Comparison of ENCODE assay signal across 10 cellular contexts in the genomic region with DNA sequence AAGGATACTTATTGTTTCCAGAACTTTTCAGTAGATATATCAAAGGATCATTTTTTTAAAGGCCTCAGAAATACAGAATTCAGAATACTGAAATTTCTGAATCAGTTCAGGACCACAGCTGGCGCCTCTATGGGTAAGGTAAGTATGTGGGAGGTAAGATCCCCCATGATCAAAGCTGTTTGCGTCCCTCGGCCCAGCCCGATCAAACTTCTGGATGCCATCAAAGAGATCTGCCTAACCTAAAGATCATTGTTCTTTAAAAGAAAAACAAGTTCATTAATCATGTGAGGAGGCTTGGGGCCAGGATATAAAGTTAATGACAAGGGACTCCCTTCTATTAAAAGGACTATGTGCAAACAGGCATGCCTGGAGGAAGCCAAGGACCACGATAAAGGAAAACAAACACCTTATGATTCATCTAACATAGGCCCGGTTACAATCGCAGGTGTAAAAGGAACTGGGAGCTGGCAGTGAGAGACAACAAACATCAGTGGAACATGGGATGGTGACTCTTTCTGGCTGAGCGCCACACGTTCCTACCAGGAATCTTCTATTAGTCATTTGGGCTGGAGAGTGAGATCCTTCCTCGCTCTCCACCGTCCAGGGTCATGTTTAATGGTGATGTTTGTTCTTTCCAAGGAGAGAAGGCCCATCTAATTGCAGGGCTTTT. TPM values are rescaled to one million over a fixed set of nuclear protein-coding genes. Genes with fewer than 3 reads are reported as not detected.
DNase-seq lines count a peak whose midpoint lies in the region; ATAC-seq and TF ChIP-seq lines count a peak whose summit lies in the region.
"Had no signal": no experiment of that assay in that cellular context is flagged by ENCODE, and none has a peak within 500 bp of the region (broad histone marks: within the 10 kb centered on the region; RNA-seq: fewer than 3 reads in every experiment).

No MANE protein-coding gene starts in this region.

- H3K4me3 ChIP-seq in IMR-90 (ENCODE audit: insufficient read depth, low read depth, low read length) (no peak overlapping the region), breast epithelium (no peak overlapping the region), lower leg skin (ENCODE audit: low read depth, poor library complexity, severe bottlenecking) (no peak overlapping the region), thyroid gland (replicated peaks in 1 of 3) (no peak overlapping the region)

- H3K9me3 ChIP-seq in IMR-90 (ENCODE audit: control insufficient read depth, insufficient read depth, low read length) (no peaks in the 10 kb centered on the region), breast epithelium (no peaks in the 10 kb centered on the region), thyroid gland (no peaks in the 10 kb centered on the region)

- TF ChIP-seq CTCF in IMR-90 (conservative IDR thresholded peaks at IDR 0.05; ENCODE audit: low read depth, low read length), result no peak
- no peak for TF ChIP-seq CTCF in breast epithelium (IDR thresholded peaks at IDR 0.05)
- TF ChIP-seq CTCF in lower leg skin (IDR thresholded peaks at IDR 0.05), result no peak
- no peak for TF ChIP-seq CTCF in thyroid gland (IDR thresholded peaks at IDR 0.05)

- H3K79me1 ChIP-seq in IMR-90 (ENCODE audit: low read depth in 1 of 2, low read length in 2 of 2), result peaks cover 0 to 4% of the 10 kb centered on the region in 2 experiments; a peak in 1 of 4 replicates

- H3K9ac ChIP-seq in IMR-90 (ENCODE audit: low read depth, low read length), result no peak overlapping the region
- H3K9ac ChIP-seq: parathyroid adenoma had no signal

- no peak overlapping the region for H3K4me2 ChIP-seq in IMR-90 (ENCODE audit: low read depth, low read length)

- H2BK5ac ChIP-seq in IMR-90 (ENCODE audit: low read depth, low read length, poor library complexity, severe bottlenecking), result no peak overlapping the region

- dilution Hi-C loops in IMR-90 (cut with HindIII; ENCODE audit: low sequenced_read_pairs, unreplicated experiment), result no loop called here

- TF ChIP-seq POLR2A in IMR-90 (IDR thresholded peaks at IDR 0.05; ENCODE audit: low read depth, low read length) (no peak), breast epithelium (IDR thresholded peaks at IDR 0.05) (no peak), lower leg skin (IDR thresholded peaks at IDR 0.05) (no peak), thyroid gland (IDR thresholded peaks at IDR 0.05) (no peak)

- no peak overlapping the region for H4K5ac ChIP-seq in IMR-90 (ENCODE audit: low read depth, low read length)

- no peak overlapping the region for H3K18ac ChIP-seq in IMR-90 (ENCODE audit: low read depth, low read length)

- in situ Hi-C loops in IMR-90 (cut with MboI; ENCODE audit: low sequenced_read_pairs), result loop anchor here (25.0 kb wide), 1 partner anchor 372 kb away; no protein-coding TSS in a partner anchor

- no peak overlapping the region for H2AK5ac ChIP-seq in IMR-90 (ENCODE audit: low read depth, low read length)

- no peak overlapping the region for H2BK120ac ChIP-seq in IMR-90 (ENCODE audit: low read depth, low read length)

- H4K20me1 ChIP-seq in IMR-90 (ENCODE audit: insufficient read depth, low read length), result no peaks in the 10 kb centered on the region

- no TSS peak for BruUV-seq in IMR-90 (replicated peaks; lab: Mats Ljungman, UMichigan)

- no peak overlapping the region for H3K56ac ChIP-seq in IMR-90 (ENCODE audit: extremely low read depth, insufficient read depth, low read length)

- no peak overlapping the region for H2AFZ ChIP-seq in IMR-90 (replicated peaks; ENCODE audit: low read length, poor library complexity)
- H2AFZ ChIP-seq: parathyroid adenoma had no signal

- peaks cover 9% of the 10 kb centered on the region for H3K27me3 ChIP-seq in IMR-90 (ENCODE audit: control insufficient read depth, insufficient read depth, low read length)
- no peaks in the 10 kb centered on the region for H3K27me3 ChIP-seq in breast epithelium
- H3K27me3 ChIP-seq in thyroid gland, result no peaks in the 10 kb centered on the region

- peaks cover 6% of the 10 kb centered on the region; the same call in 1 of the 2 replicates for H3K9me1 ChIP-seq in IMR-90 (ENCODE audit: insufficient read depth, low read length)

- TF ChIP-seq RAD21 in IMR-90 (IDR thresholded peaks at IDR 0.05; ENCODE audit: low read length), result no peak

- no peak overlapping the region for H4K8ac ChIP-seq in IMR-90 (ENCODE audit: low read depth in 2 of 2, low read length in 2 of 2)

- H3K36me3 ChIP-seq in IMR-90 (ENCODE audit: control insufficient read depth, insufficient read depth, low read length) (no peaks in the 10 kb centered on the region), breast epithelium (no peaks in the 10 kb centered on the region), thyroid gland (no peaks in the 10 kb centered on the region)

- H2AK9ac ChIP-seq in IMR-90 (replicated peaks; ENCODE audit: low read depth, low read length, poor library complexity), result no peak overlapping the region

- no peak overlapping the region for H3K4ac ChIP-seq in IMR-90 (ENCODE audit: low read depth, low read length)

- POLR2A ChIA-PET in IMR-90 (lab: Charles Lee; ENCODE audit: unreplicated experiment), result no interaction called here

- ATAC-seq in IMR-90 (ENCODE audit: low read depth) (no peak), GM18517 (IDR thresholded peaks at IDR 0.05; ENCODE audit: unreplicated experiment) (no peak), GM19351 (IDR thresholded peaks at IDR 0.05; ENCODE audit: unreplicated experiment) (no peak), HG02840 (IDR thresholded peaks at IDR 0.05; ENCODE audit: low FRiP score, unreplicated experiment) (no peak)

- CTCF ChIA-PET in IMR-90 (lab: Yijun Ruan, JAX), result no interaction called here

- H3K27ac ChIP-seq in IMR-90 (ENCODE audit: insufficient read depth, low read length) (no peak overlapping the region), breast epithelium (peak overlapping the region; percentile 87 to 92), thyroid gland (no peak overlapping the region)
- H3K27ac ChIP-seq: parathyroid adenoma had no signal

- WGBS in IMR-90 (ENCODE audit: extremely low coverage in 2 of 2, insufficient read length in 1 of 2), 2 experiments, result no CpG with 5 or more reads among the region's 11 CpGs
- WGBS in lower leg skin, 2 donors, result 59 to 70% methylated on average over 11 of the region's 11 CpGs
- 86 to 89% methylated on average over 11 of the region's 11 CpGs for WGBS in thyroid gland, 2 donors

- H2BK20ac ChIP-seq in IMR-90 (ENCODE audit: low read depth, low read length), result no peak overlapping the region

- no peak overlapping the region for H2BK15ac ChIP-seq in IMR-90 (ENCODE audit: low read depth, low read length)

- H4K91ac ChIP-seq in IMR-90 (ENCODE audit: insufficient read depth, low read depth, low read length), result no peak overlapping the region

- intact Hi-C loops in IMR-90 (cut with micrococcal nuclease), result no loop called here
- intact Hi-C loops in breast epithelium (cut with DNase I; ENCODE audit: low total_unique reads), result no loop called here
- intact Hi-C loops in lower leg skin (cut with DNase I; ENCODE audit: low total_unique reads), result no loop called here
- intact Hi-C loops in thyroid gland (cut with DNase I), result no loop called here

- no peak overlapping the region for H3K23ac ChIP-seq in IMR-90 (ENCODE audit: low read depth, low read length)

- H3K4me1 ChIP-seq in IMR-90 (ENCODE audit: control insufficient read depth, insufficient read depth, low read length) (no peaks in the 10 kb centered on the region; the same call in 1 of the 2 replicates), breast epithelium (no peaks in the 10 kb centered on the region), thyroid gland (peaks cover 10 to 14% of the 10 kb centered on the region in 2 donors)
- H3K4me1 ChIP-seq: parathyroid adenoma had no signal

- DNase-seq in A172 (ENCODE audit: low spot score) (peak; percentile 93), IMR-90 (peak; percentile 58), breast epithelium (ENCODE audit: low spot score in 2 of 2) (peak; percentile 80 to 87), lower leg skin (ENCODE audit: low spot score in 2 of 2) (peak; percentile 76 to 94), thyroid gland (no peak)
- DNase-seq: activated gamma-delta T cell had no signal

- no peak overlapping the region for H3K14ac ChIP-seq in IMR-90 (replicated peaks; ENCODE audit: low read depth, low read length)

TF ChIP-seq in IMR-90, 13 proteins besides CTCF, POLR2A, EP300 and RAD21:
- TF ChIP-seq MAFK (IDR thresholded peaks at IDR 0.05; ENCODE audit: low read depth, low read length) (no peak), BHLHE40 (IDR thresholded peaks at IDR 0.05; ENCODE audit: low read depth, low read length) (peak; percentile 23; the same call in 1 of the 2 replicates)

RNA-seq across cellular contexts. Expression of a gene that starts 2.8 kb away (rescaled TPM):
- total RNA-seq in A172 (2014; rRNA removed; shearing (Covaris generic)), result 46.6 and 51.7 TPM in 2 replicates
- total RNA-seq in IMR-90 (2012; rRNA removed) (17.0 and 18.1 TPM in 2 replicates), breast epithelium (10 to 100 TPM; 26.9 to 94.4 (median 67.5) TPM), lower leg skin (10 to 100 TPM; 12.2 to 44.7 (median 27.2) TPM), thyroid gland (10 to 100 TPM; 59.0 to 89.1 (median 68.1) TPM)
- 29.2 and 35.5 TPM in 2 replicates for polyA plus RNA-seq in IMR-90 (2012; rRNA removed)
- polyA plus RNA-seq in IMR-90 (2012; cell fraction: cytosol; rRNA removed), result 28.7 and 31.6 TPM in 2 replicates
- 16.1 and 20.0 TPM in 2 replicates for polyA plus RNA-seq in IMR-90 (2012; cell fraction: nucleus; rRNA removed; ENCODE audit: low replicate concordance)

Comparison
In these comparisons a context has a peak if more than half of its experiments do, and no peak if none do; other contexts are left out.
1. DNase-seq: peak in A172 (single experiment), IMR-90 (single experiment), breast epithelium (2 of 2) and lower leg skin (2 of 2); none in thyroid gland (0 of 2).
2. H3K27ac ChIP-seq: peak in breast epithelium (2 of 2); none in IMR-90 (single experiment) and thyroid gland (0 of 3).